Comparison of ENCODE assay signal across 16 cellular contexts in genomic region chr2:70716131-70716766, GRCh38. TPM values are rescaled to one million over a fixed set of nuclear protein-coding genes. Genes with fewer than 3 reads are reported as not detected.
DNase-seq lines count a peak whose midpoint lies in the region; ATAC-seq, FAIRE-seq and TF ChIP-seq lines count a peak whose summit lies in the region.
"Had no signal": no experiment of that assay in that cellular context is flagged by ENCODE, and none has a peak within 500 bp of the region (broad histone marks: within the 10 kb centered on the region; RNA-seq: fewer than 3 reads in every experiment).

No MANE protein-coding gene starts in this region.

- H3K4me3 ChIP-seq in GM23338 (no peak overlapping the region), K562 (peak overlapping the region; percentile 30; the same call in 1 of the 2 replicates)
- H3K4me3 ChIP-seq: esophagus squamous epithelium, lower lobe of right lung, smooth muscle cell had no signal

- no peak for TF ChIP-seq POLR2A in K562 (conservative IDR thresholded peaks at IDR 0.05)

- in situ Hi-C loops in K562 (cut with MboI), result no loop called here

- H3K79me2 ChIP-seq in GM23338 (replicated peaks; ENCODE audit: insufficient read depth), result peaks cover 97% of the 10 kb centered on the region
- peaks cover 38% of the 10 kb centered on the region for H3K79me2 ChIP-seq in K562 (ENCODE audit: control insufficient read depth, insufficient read depth, low read length)

- 63% methylated on average over 7 of the region's 7 CpGs for WGBS in K562 (ENCODE audit: insufficient coverage, low coverage, missing lambda C conversion rate)

- DNase-seq in GM23338 (ENCODE audit: low spot score) (no peak), NCI-H1092 (lab: John Stamatoyannopoulos, UW) (peak; percentile 75), K562 (ENCODE audit: extremely low read depth in 1 of 4, low spot score in 3 of 4) (no peak), medulla oblongata (ENCODE audit: extremely low spot score) (peak; percentile 27), COR-L47 (lab: John Stamatoyannopoulos, UW) (no peak)
- DNase-seq in activated T-cell treated with anti-CD3 and anti-CD28 coated beads, Interleukin-2, amount 50 U/mL, for 1 hour, result no peak
- DNase-seq: activated naive CD8-positive, alpha-beta T cell treated with anti-CD3 and anti-CD28 coated beads, Interleukin-2, amount 50 U/mL, for 24 hours; Caco-2; esophagus squamous epithelium; lower lobe of right lung; naive B cell had no signal

- TF ChIP-seq RAD21 in K562 (CRISPR knock-in tag; conservative IDR thresholded peaks at IDR 0.05 in 1 of 2, IDR thresholded peaks at IDR 0.05 in 1 of 2), result no peak

- H3K36me3 Mint-ChIP-seq in GM23338 (ENCODE audit: low read depth), result peaks cover 17% of the 10 kb centered on the region

- no peaks in the 10 kb centered on the region for H3K9me1 ChIP-seq in K562 (ENCODE audit: control insufficient read depth, insufficient read depth, low read length)

- POLR2A ChIA-PET in K562 (lab: Yijun Ruan, JAX), result interaction anchor here (1.2 to 1.3 kb wide), 2 partner anchors 27 to 30 kb away, joined by 3 read pairs; no protein-coding TSS in a partner anchor

- no TSS peak for BruUV-seq in K562 (replicated peaks; lab: Mats Ljungman, UMichigan)

- CTCF ChIA-PET in K562 (lab: Yijun Ruan, JAX; ENCODE audit: low intra/inter-chr PET ratio), result no interaction called here

- H3K4me3 Mint-ChIP-seq in GM23338, result peak overlapping the region; percentile 6; the same call in 1 of the 3 replicates
- H3K4me3 Mint-ChIP-seq: activated naive CD8-positive, alpha-beta T cell treated with anti-CD3 and anti-CD28 coated beads, Interleukin-2, amount 50 U/mL, for 24 hours; IgD-negative memory B cell had no signal

- ATAC-seq in GM23338 (peak; percentile 22), K562 (0 out of 3 replicates have a peak, but pooled peaks have one; percentile 5), GM18519 (IDR thresholded peaks at IDR 0.05; ENCODE audit: low FRiP score, unreplicated experiment) (no peak)
- ATAC-seq: activated naive CD8-positive, alpha-beta T cell treated with anti-CD3 and anti-CD28 coated beads, Interleukin-2, amount 50 U/mL, for 24 hours had no signal

- H2AFZ ChIP-seq in GM23338 (no peak overlapping the region), K562 (ENCODE audit: low read depth, low read length) (no peak overlapping the region)

- no peaks in the 10 kb centered on the region; the same call in 1 of the 2 replicates for H3F3A ChIP-seq in GM23338 (replicated peaks; ENCODE audit: low read depth)

- H3K27ac ChIP-seq in GM23338 (ENCODE audit: low read depth) (peak overlapping the region; percentile 50), K562 (ENCODE audit: extremely low read depth, low read depth, low read length) (peak overlapping the region; percentile 79; the same call in 2 of the 3 replicates)
- H3K27ac ChIP-seq: esophagus squamous epithelium, lower lobe of right lung had no signal

- H3K9me3 ChIP-seq in K562 (replicated peaks; ENCODE audit: control insufficient read depth, insufficient read depth, low read depth, low read length), result no peaks in the 10 kb centered on the region
- H3K9me3 ChIP-seq: Caco-2, esophagus squamous epithelium, lower lobe of right lung had no signal

- TF ChIP-seq EP300 in K562 (IDR thresholded peaks at IDR 0.05; ENCODE audit: low read length), result no peak

- peaks cover 58% of the 10 kb centered on the region for H3K4me1 ChIP-seq in GM23338 (ENCODE audit: insufficient read depth)
- peaks cover 41% of the 10 kb centered on the region in 2 experiments; a peak in 4 of 5 replicates for H3K4me1 ChIP-seq in K562 (replicated peaks in 1 of 2; ENCODE audit: control insufficient read depth in 2 of 2, insufficient read depth in 2 of 2, low read length in 2 of 2)
- H3K4me1 ChIP-seq: Caco-2, esophagus squamous epithelium, lower lobe of right lung had no signal

- H4K20me1 ChIP-seq in GM23338 (replicated peaks; ENCODE audit: insufficient read depth), result peaks cover 79% of the 10 kb centered on the region
- H4K20me1 ChIP-seq in K562 (replicated peaks; ENCODE audit: control insufficient read depth, insufficient read depth, low read length), result no peaks in the 10 kb centered on the region

- H3K4me2 ChIP-seq in GM23338 (peak overlapping the region; percentile 49), K562 (ENCODE audit: insufficient read depth, low read length) (peak overlapping the region; percentile 85)
- H3K4me2 ChIP-seq: smooth muscle cell had no signal

- TF ChIP-seq CTCF in GM23338 (conservative IDR thresholded peaks at IDR 0.05; ENCODE audit: low read depth in 2 of 2) (no peak), K562 (IDR thresholded peaks at IDR 0.05 in 2 of 3, conservative IDR thresholded peaks at IDR 0.05 in 1 of 3; ENCODE audit: insufficient read depth in 2 of 3, low read depth in 1 of 3, low read length in 3 of 3) (no peak)

- FAIRE-seq in K562 (lab: Jason Lieb, UNC), result no peak
- FAIRE-seq: bronchial epithelial cell had no signal

- H3K36me3 ChIP-seq in GM23338 (ENCODE audit: insufficient read depth) (peaks cover 4% of the 10 kb centered on the region), K562 (ENCODE audit: control insufficient read depth, insufficient read depth, low read length) (peaks cover 13% of the 10 kb centered on the region; the same call in 2 of the 3 replicates)
- H3K36me3 ChIP-seq: esophagus squamous epithelium, lower lobe of right lung had no signal

- intact Hi-C loops in K562 (cut with micrococcal nuclease), result no loop called here

- no peaks in the 10 kb centered on the region for H3K27me3 ChIP-seq in GM23338 (ENCODE audit: insufficient read depth)
- no peaks in the 10 kb centered on the region for H3K27me3 ChIP-seq in K562 (ENCODE audit: control insufficient read depth in 2 of 2, insufficient read depth in 2 of 2, low read length in 2 of 2)

- peak overlapping the region; percentile 52 to 91 for H3K9ac ChIP-seq in K562 (ENCODE audit: insufficient read depth in 1 of 2, low read depth in 2 of 2, low read length in 2 of 2)

- H3K27me3 Mint-ChIP-seq in GM23338 (ENCODE audit: insufficient read depth, low read depth, poor library complexity), result peaks cover 18% of the 10 kb centered on the region
- H3K27me3 Mint-ChIP-seq: activated naive CD8-positive, alpha-beta T cell treated with anti-CD3 and anti-CD28 coated beads, Interleukin-2, amount 50 U/mL, for 24 hours; IgD-negative memory B cell; naive B cell had no signal

- H3K9me2 ChIP-seq in GM23338 (ENCODE audit: insufficient read depth), result no peaks in the 10 kb centered on the region

- H3K27ac Mint-ChIP-seq in GM23338, result peak overlapping the region; percentile 8; the same call in 1 of the 2 replicates
- H3K27ac Mint-ChIP-seq: activated naive CD8-positive, alpha-beta T cell treated with anti-CD3 and anti-CD28 coated beads, Interleukin-2, amount 50 U/mL, for 24 hours; activated T-helper 2 cell treated with anti-CD3 and anti-CD28 coated beads, Interferon-gamma antibody, Interleukin-2, Interleukin-4, amounts not matched to agents 10 μg/mL and 5 μg/mL and 100 μg/mL, durations not matched to agents 14 hours and 24 hours and 36 hours had no signal

- no peaks in the 10 kb centered on the region for H3K9me3 Mint-ChIP-seq in GM23338
- H3K9me3 Mint-ChIP-seq: activated naive CD8-positive, alpha-beta T cell treated with anti-CD3 and anti-CD28 coated beads, Interleukin-2, amount 50 U/mL, for 24 hours; activated T-helper 2 cell treated with anti-CD3 and anti-CD28 coated beads, Interferon-gamma antibody, Interleukin-2, Interleukin-4, amounts not matched to agents 10 μg/mL and 5 μg/mL and 100 μg/mL, durations not matched to agents 14 hours and 24 hours and 36 hours; IgD-negative memory B cell; naive B cell had no signal

- peaks cover 77% of the 10 kb centered on the region for H3K4me1 Mint-ChIP-seq in GM23338
- H3K4me1 Mint-ChIP-seq: activated naive CD8-positive, alpha-beta T cell treated with anti-CD3 and anti-CD28 coated beads, Interleukin-2, amount 50 U/mL, for 24 hours had no signal

TF ChIP-seq in GM23338, 12 proteins besides CTCF, POLR2A, EP300 and RAD21 (continues in another document):
- TF ChIP-seq EZH2phosphoT487 (IDR thresholded peaks at IDR 0.05; ENCODE audit: unreplicated experiment) (no peak), ZNF114 (CRISPR knock-in tag; IDR thresholded peaks at IDR 0.05) (no peak)

TF ChIP-seq in K562, 482 proteins besides CTCF, POLR2A, EP300 and RAD21:
- TF ChIP-seq ZKSCAN3 (CRISPR knock-in tag; IDR thresholded peaks at IDR 0.05) (no peak), BDP1 (IDR thresholded peaks at IDR 0.05; ENCODE audit: insufficient read depth, insufficient read length) (no peak), DDX20 (tag; IDR thresholded peaks at IDR 0.05; ENCODE audit: low read depth) (no peak), SMAD1 (IDR thresholded peaks at IDR 0.05; ENCODE audit: low read depth, low read length, partially characterized antibody) (no peak), EGR1 (conservative IDR thresholded peaks at IDR 0.05) (no peak), SRSF7 (optimal IDR thresholded peaks at IDR 0.05; ENCODE audit: low read depth, low read length) (no peak), GABPB1 (CRISPR knock-in tag; IDR thresholded peaks at IDR 0.05) (no peak), CHD1 (IDR thresholded peaks at IDR 0.05; ENCODE audit: low read length) (no peak), SMARCB1 (IDR thresholded peaks at IDR 0.05; ENCODE audit: insufficient read length, low read depth) (no peak), BRD9 (IDR thresholded peaks at IDR 0.05; ENCODE audit: low read depth, partially characterized antibody) (no peak)

RNA-seq across cellular contexts. Expression of gene ADD2, which starts 51.8 kb away (rescaled TPM):
- total RNA-seq in GM23338 (2014; rRNA removed; shearing (Covaris generic)), result 138 and 223 TPM in 2 replicates
- polyA plus RNA-seq in GM23338 (2016; fragmentation: Nextera tagmentation; extraction: Ambion mirVana) (34.6 and 40.2 TPM in 2 replicates), K562 (2011; rRNA removed) (15.0 and 36.2 TPM in 2 replicates), K562 (2014; fragmentation: Illumina TruSeq; extraction: Trizol) (60.0 and 60.4 TPM in 2 replicates), K562 (2014; fragmentation: Nextera tagmentation; extraction: Ambion mirVana) (1 to 10 TPM; 3.5 to 4.0 TPM), K562 (2014; rRNA removed) (55.9 and 58.6 TPM in 2 replicates)
- total RNA-seq in K562 (2011; cell fraction: chromatin; rRNA removed; ENCODE audit: low replicate concordance), result 39.1 and 60.6 TPM in 2 replicates
- 38.0 and 48.7 TPM in 2 replicates for total RNA-seq in K562 (2011; cell fraction: nucleolus; rRNA removed)
- total RNA-seq in K562 (2011; cell fraction: nucleoplasm; rRNA removed), result 46.6 and 51.7 TPM in 2 replicates
- total RNA-seq in K562 (2014; rRNA removed) (52.1 and 59.3 TPM in 2 replicates), K562 (2014; rRNA removed; fragmentation: Illumina TruSeq; extraction: Trizol) (18.1 and 19.1 TPM in 2 replicates), K562 (2015; rRNA removed; fragmentation: Illumina TruSeq; extraction: Trizol) (17.9 and 19.7 TPM in 2 replicates), K562 (2021) (59.6 and 63.0 TPM in 2 replicates)
- polyA plus RNA-seq in K562 (2011; cell fraction: cytosol; rRNA removed), result 20.6 and 70.3 TPM in 2 replicates
- polyA plus RNA-seq in K562 (2011; cell fraction: nucleus; rRNA removed), result 23.5 and 81.6 TPM in 2 replicates
- polyA plus RNA-seq in K562 (2012), result 20.9 and 29.6 TPM in 2 replicates
- 17.1 and 65.5 TPM in 2 replicates for polyA minus RNA-seq in K562 (2011; rRNA and poly(A)+ RNA removed)
- 26.8 and 57.4 TPM in 2 replicates for polyA minus RNA-seq in K562 (2011; cell fraction: cytosol; rRNA and poly(A)+ RNA removed)
- polyA minus RNA-seq in K562 (2011; cell fraction: nucleus; rRNA and poly(A)+ RNA removed), result 12.8 and 32.0 TPM in 2 replicates
- total RNA-seq: bronchial epithelial cell, Caco-2 had no signal

Comparison
In these comparisons a context has a peak if more than half of its experiments do, and no peak if none do; other contexts are left out.
1. DNase-seq: peak in NCI-H1092 (single experiment) and medulla oblongata (single experiment); none in GM23338 (single experiment), K562 (0 of 4), COR-L47 (single experiment) and activated T-cell treated with anti-CD3 and anti-CD28 coated beads, Interleukin-2, amount 50 U/mL, for 1 hour (single experiment).